Comparison of ENCODE assay signal across 10 cellular contexts in the genomic region with DNA sequence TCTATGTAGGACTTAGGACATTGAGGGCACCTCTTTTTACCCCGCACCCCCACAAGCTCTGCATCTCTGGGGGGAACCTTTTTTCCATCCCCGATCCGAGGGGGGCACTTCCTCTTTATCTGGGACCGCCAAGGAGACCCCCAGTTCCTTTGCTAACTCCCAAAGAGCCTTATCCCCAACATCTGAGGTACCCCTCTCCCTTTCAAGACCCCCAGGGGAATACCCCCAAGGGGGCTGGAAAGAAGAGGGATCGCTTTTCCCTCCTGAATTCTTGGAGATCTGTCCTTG. TPM values are rescaled to one million over a fixed set of nuclear protein-coding genes. Genes with fewer than 3 reads are reported as not detected.
DNase-seq lines count a peak whose midpoint lies in the region; ATAC-seq and TF ChIP-seq lines count a peak whose summit lies in the region.
"Had no signal": no experiment of that assay in that cellular context is flagged by ENCODE, and none has a peak within 500 bp of the region (broad histone marks: within the 10 kb centered on the region; RNA-seq: fewer than 3 reads in every experiment).

No MANE protein-coding gene starts in this region.

- peaks cover 54% of the 10 kb centered on the region for H3K4me1 Mint-ChIP-seq in activated naive CD8-positive, alpha-beta T cell treated with anti-CD3 and anti-CD28 coated beads, Interleukin-2, amount 10 ng/mL, durations not matched to agents 7 days and 5 days

- H3K27me3 Mint-ChIP-seq in activated naive CD8-positive, alpha-beta T cell treated with anti-CD3 and anti-CD28 coated beads, Interleukin-2, amount 10 ng/mL, durations not matched to agents 7 days and 5 days = peaks cover 49% of the 10 kb centered on the region

- peaks cover 8% of the 10 kb centered on the region for H3K36me3 Mint-ChIP-seq in activated naive CD8-positive, alpha-beta T cell treated with anti-CD3 and anti-CD28 coated beads, Interleukin-2, amount 10 ng/mL, durations not matched to agents 7 days and 5 days

- TF ChIP-seq CTCF in HFF-Myc (IDR thresholded peaks at IDR 0.05; ENCODE audit: low read depth, low read length, missing control alignments) = no peak

- peak overlapping the region; percentile 83 to 100 (median 96) for H3K4me3 ChIP-seq in BLaER1 treated with 17β-estradiol and CSF1 and Interleukin-3, amounts not matched to agents 10 nM and 100 nM
- H3K4me3 ChIP-seq in HFF-Myc (replicated peaks; ENCODE audit: low read depth, low read length) (peak overlapping the region; percentile 49), mesodermal cell (ENCODE audit: extremely low read depth, insufficient read depth, low read length, poor library complexity, severe bottlenecking) (peak overlapping the region; percentile 54)

- no peak for DNase-seq in HFF-Myc (ENCODE audit: extremely low read depth, low read depth)
- no peak for DNase-seq in activated naive CD8-positive, alpha-beta T cell treated with anti-CD3 and anti-CD28 coated beads, Interleukin-2, amount 10 ng/mL, durations not matched to agents 7 days and 5 days
- no peak for DNase-seq in DMS53 treated with DMSO at 0.1 percent for 48 hours (lab: John Stamatoyannopoulos, UW; ENCODE audit: unreplicated experiment)
- DNase-seq in UCSD-AML1 (lab: John Stamatoyannopoulos, UW; ENCODE audit: unreplicated experiment) = no peak
- DNase-seq: hippocampal formation had no signal

- H4K20me1 ChIP-seq in BLaER1 treated with 17β-estradiol and CSF1 and Interleukin-3, amounts not matched to agents 10 nM and 100 nM = peaks cover 5 to 43% (median 17%) of the 10 kb centered on the region in 11 experiments; a peak in 16 of 22 replicates

- WGBS in mesodermal cell (ENCODE audit: insufficient coverage in 2 of 2), 2 experiments = 39 to 66% methylated on average over 3 to 4 of the region's 5 CpGs

- peak overlapping the region; percentile 23 for H3K27ac Mint-ChIP-seq in activated naive CD8-positive, alpha-beta T cell treated with anti-CD3 and anti-CD28 coated beads, Interleukin-2, amount 10 ng/mL, durations not matched to agents 7 days and 5 days

- peaks cover 14 to 19% (median 17%) of the 10 kb centered on the region in 11 experiments for H3K36me3 ChIP-seq in BLaER1 treated with 17β-estradiol and CSF1 and Interleukin-3, amounts not matched to agents 10 nM and 100 nM
- peaks cover 14% of the 10 kb centered on the region for H3K36me3 ChIP-seq in mesodermal cell (ENCODE audit: control insufficient read depth, insufficient read depth, low read length)

- POLR2A ChIA-PET in activated naive CD8-positive, alpha-beta T cell treated with anti-CD3 and anti-CD28 coated beads, Interleukin-2, amount 10 ng/mL, durations not matched to agents 7 days and 5 days (lab: Charles Lee) = no interaction called here

- peak overlapping the region; percentile 81 to 99 (median 97) for H3K4me2 ChIP-seq in BLaER1 treated with 17β-estradiol and CSF1 and Interleukin-3, amounts not matched to agents 10 nM and 100 nM

- peak overlapping the region; percentile 87 for H3K4me3 Mint-ChIP-seq in activated naive CD8-positive, alpha-beta T cell treated with anti-CD3 and anti-CD28 coated beads, Interleukin-2, amount 10 ng/mL, durations not matched to agents 7 days and 5 days

- no peak for ATAC-seq in activated naive CD8-positive, alpha-beta T cell treated with anti-CD3 and anti-CD28 coated beads, Interleukin-2, amount 10 ng/mL, durations not matched to agents 7 days and 5 days (ENCODE audit: low read depth)
- ATAC-seq in GM18520 (IDR thresholded peaks at IDR 0.05; ENCODE audit: unreplicated experiment) (no peak), HG03097 (IDR thresholded peaks at IDR 0.05; ENCODE audit: low FRiP score, unreplicated experiment) (no peak)

- peak overlapping the region; percentile 88 to 97 (median 92) for H3K27ac ChIP-seq in BLaER1 treated with 17β-estradiol and CSF1 and Interleukin-3, amounts not matched to agents 10 nM and 100 nM
- no peak overlapping the region for H3K27ac ChIP-seq in mesodermal cell (ENCODE audit: low read depth, low read length, severe bottlenecking)

- peaks cover under 1% of the 10 kb centered on the region for H3K9me3 Mint-ChIP-seq in activated naive CD8-positive, alpha-beta T cell treated with anti-CD3 and anti-CD28 coated beads, Interleukin-2, amount 10 ng/mL, durations not matched to agents 7 days and 5 days

- H3K27me3 ChIP-seq in BLaER1 treated with 17β-estradiol and CSF1 and Interleukin-3, amounts not matched to agents 10 nM and 100 nM = no peaks in the 10 kb centered on the region

- H3K9ac ChIP-seq in BLaER1 treated with 17β-estradiol and CSF1 and Interleukin-3, amounts not matched to agents 10 nM and 100 nM = peak overlapping the region; percentile 90 to 99 (median 95)

- peaks cover 0 to 7% (median under 1%) of the 10 kb centered on the region in 11 experiments; a peak in 5 of 22 replicates for H3K9me3 ChIP-seq in BLaER1 treated with 17β-estradiol and CSF1 and Interleukin-3, amounts not matched to agents 10 nM and 100 nM (replicated peaks in 1 of 11)
- peaks cover 8% of the 10 kb centered on the region for H3K9me3 ChIP-seq in mesodermal cell (ENCODE audit: control insufficient read depth, low read length)

- peaks cover 59 to 83% (median 72%) of the 10 kb centered on the region in 10 experiments for H3K4me1 ChIP-seq in BLaER1 treated with 17β-estradiol and CSF1 and Interleukin-3, amounts not matched to agents 10 nM and 100 nM
- H3K4me1 ChIP-seq in mesodermal cell (ENCODE audit: control insufficient read depth, insufficient read depth, low read length, poor library complexity, severe bottlenecking) = peaks cover 12% of the 10 kb centered on the region

RNA-seq across cellular contexts. Expression of gene TNFSF9, which starts 1.1 kb away (rescaled TPM):
- total RNA-seq in activated naive CD8-positive, alpha-beta T cell treated with anti-CD3 and anti-CD28 coated beads, Interleukin-2, amount 10 ng/mL, durations not matched to agents 7 days and 5 days = 1 to 10 TPM; 2.6 to 3.7 TPM
- polyA plus RNA-seq in mesodermal cell (2013, experiment 1 of 2) = 5.6 TPM
- 5.1 TPM for polyA plus RNA-seq in mesodermal cell (2013, experiment 2 of 2)

RNA-seq across cellular contexts. Expression of gene TUBB4A, which starts 29.8 kb away (rescaled TPM):
- total RNA-seq in activated naive CD8-positive, alpha-beta T cell treated with anti-CD3 and anti-CD28 coated beads, Interleukin-2, amount 10 ng/mL, durations not matched to agents 7 days and 5 days = 10 to 100 TPM in 1 of 2 experiments, 1 to 10 TPM in 1; 8.7 to 11.6 TPM
- 1.7 TPM for polyA plus RNA-seq in mesodermal cell (2013, experiment 1 of 2)
- polyA plus RNA-seq in mesodermal cell (2013, experiment 2 of 2) = 1.3 TPM

RNA-seq across cellular contexts. Expression of gene DENND1C, which starts 50.3 kb away (rescaled TPM):
- 100 to 1,000 TPM; 126 to 130 TPM for total RNA-seq in activated naive CD8-positive, alpha-beta T cell treated with anti-CD3 and anti-CD28 coated beads, Interleukin-2, amount 10 ng/mL, durations not matched to agents 7 days and 5 days
- 0.52 TPM for polyA plus RNA-seq in mesodermal cell (2013, experiment 1 of 2)
- polyA plus RNA-seq in mesodermal cell (2013, experiment 2 of 2) = 0.10 TPM
- total RNA-seq: Daoy had no signal

RNA-seq across cellular contexts. Expression of gene CD70, which starts 59.0 kb away (rescaled TPM):
- total RNA-seq in activated naive CD8-positive, alpha-beta T cell treated with anti-CD3 and anti-CD28 coated beads, Interleukin-2, amount 10 ng/mL, durations not matched to agents 7 days and 5 days = 1 to 10 TPM; 6.9 to 7.7 TPM
- not detected for polyA plus RNA-seq in mesodermal cell (2013, experiment 1 of 2)
- polyA plus RNA-seq in mesodermal cell (2013, experiment 2 of 2) = not detected
